Comparison of ENCODE assay signal across 7 cellular contexts in genomic region chr9:97710356-97711222, GRCh38. TPM values are rescaled to one million over a fixed set of nuclear protein-coding genes. Genes with fewer than 3 reads are reported as not detected.
A peak's percentile ranks its signal among the peaks of the same experiment; 100 is the strongest.
DNase-seq lines count a peak whose midpoint lies in the region; ATAC-seq and TF ChIP-seq lines count a peak whose summit lies in the region.

No MANE protein-coding gene starts in this region.

- no peaks in the 10 kb centered on the region for H3K36me3 ChIP-seq in lower lobe of right lung
- no peaks in the 10 kb centered on the region for H3K36me3 ChIP-seq in stomach

- intact Hi-C loops in lower lobe of right lung (cut with DNase I) (no loop called here), stomach (cut with DNase I; ENCODE audit: low total_unique reads) (loop anchor here (5.0 kb wide), 1 partner anchor 192 kb away; no protein-coding TSS in a partner anchor)

- peak; percentile 77 for TF ChIP-seq CTCF in GM12865 (IDR thresholded peaks at IDR 0.05; ENCODE audit: insufficient read depth, low read depth, low read length, missing control alignments)
- peak; percentile 87 for TF ChIP-seq CTCF in lower lobe of right lung (IDR thresholded peaks at IDR 0.05)
- TF ChIP-seq CTCF in stomach (IDR thresholded peaks at IDR 0.05) = peak in 5 of 7 experiments; percentile 50 to 89 (median 79)

- H3K9me3 ChIP-seq in lower lobe of right lung = no peaks in the 10 kb centered on the region
- H3K9me3 ChIP-seq in stomach = no peaks in the 10 kb centered on the region

- peaks cover 6% of the 10 kb centered on the region for H3K27me3 ChIP-seq in lower lobe of right lung (ENCODE audit: low read depth)
- peaks cover 0 to 13% (median 0%) of the 10 kb centered on the region in 3 donors for H3K27me3 ChIP-seq in stomach

- DNase-seq in GM12865 (ENCODE audit: low read depth) (peak; percentile 72), NCI-H345 (lab: John Stamatoyannopoulos, UW) (peak; percentile 63), ecto neural progenitor cell (ENCODE audit: low spot score) (peak; percentile 65), lower lobe of right lung (no peak), stomach (peak; percentile 51)
- DNase-seq in activated CD4-positive, alpha-beta T cell treated with anti-CD3 and anti-CD28 coated beads for 1 hour = peak; percentile 18

- H3K4me1 ChIP-seq in lower lobe of right lung (no peaks in the 10 kb centered on the region), stomach (peaks cover 0 to 7% (median 2%) of the 10 kb centered on the region in 4 donors)

- no peak overlapping the region for H3K4me3 ChIP-seq in GM12865 (ENCODE audit: low read depth, low read length)
- H3K4me3 ChIP-seq in lower lobe of right lung = no peak overlapping the region
- H3K4me3 ChIP-seq in stomach = no peak overlapping the region

- ATAC-seq in HG03045 (IDR thresholded peaks at IDR 0.05; ENCODE audit: unreplicated experiment) = peak; percentile 74
- peak; percentile 85 to 89 for ATAC-seq in lower lobe of right lung

- H3K27ac ChIP-seq in lower lobe of right lung (no peak overlapping the region), stomach (no peak overlapping the region)

- WGBS in stomach, 5 donors = 22 to 25% (median 24%) methylated on average over 9 of the region's 9 CpGs

- no peak for TF ChIP-seq POLR2A in stomach (IDR thresholded peaks at IDR 0.05)

- no peak for TF ChIP-seq EP300 in stomach (IDR thresholded peaks at IDR 0.05)

RNA-seq across cellular contexts. Expression of gene XPA, which starts 13.4 kb away (rescaled TPM):
- total RNA-seq in lower lobe of right lung (11.3 TPM), stomach (10 to 100 TPM in 4 of 5 donors, 1 to 10 TPM in 1; 1.3 to 31.0 (median 25.7) TPM)
- polyA plus RNA-seq in stomach = 10 to 100 TPM; 21.6 to 26.6 (median 22.1) TPM
